In the genomic region with DNA sequence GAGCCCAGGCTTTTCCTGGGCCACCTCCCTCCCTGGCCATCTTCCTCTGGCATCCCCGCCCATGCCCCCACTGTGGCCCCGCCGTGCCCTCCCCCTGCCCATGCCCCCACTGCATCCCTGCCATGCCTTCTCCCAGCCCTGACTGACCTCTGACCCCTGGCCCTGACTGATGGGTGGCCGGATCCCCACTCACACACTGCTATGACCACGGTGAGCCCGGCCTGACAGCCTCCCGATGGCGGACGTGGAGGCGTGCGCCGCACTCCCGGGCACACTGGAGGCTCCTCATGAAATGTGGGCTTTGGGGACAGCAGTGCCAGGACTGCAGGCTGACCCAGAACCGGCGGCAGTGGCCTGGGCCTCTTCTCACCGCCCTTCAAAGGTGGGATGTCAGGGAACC, we compare ENCODE assay signal across 21 cellular contexts. TPM values are rescaled to one million over a fixed set of nuclear protein-coding genes. Genes with fewer than 3 reads are reported as not detected.
"Had no signal": no experiment of that assay in that cellular context is flagged by ENCODE, and none has a peak within 500 bp of the region (broad histone marks: within the 10 kb centered on the region; RNA-seq: fewer than 3 reads in every experiment).

No MANE protein-coding gene starts in this region.

- H3K9me3 ChIP-seq: SJCRH30, SK-N-SH had no signal

- H3K27ac ChIP-seq: PC-9, SJCRH30 had no signal

- DNase-seq: activated gamma-delta T cell, cerebellar nuclear complex, NCI-H1048, NCI-H446 treated with DMSO at 0.1 percent for 48 hours, NCI-H524 treated with DMSO at 0.1 percent for 48 hours, NCI-H774 had no signal

- H3K27ac Mint-ChIP-seq: activated CD4-positive, alpha-beta memory T cell treated with anti-CD3 and anti-CD28 coated beads, Interleukin-2, amount 10 ng/mL, durations not matched to agents 7 days and 5 days; activated CD4-positive, alpha-beta T cell treated with anti-CD3 and anti-CD28 coated beads for 36 hours; activated naive CD4-positive, alpha-beta T cell treated with anti-CD3 and anti-CD28 coated beads for 36 hours; activated naive CD8-positive, alpha-beta T cell; activated T-helper 17 cell treated with anti-CD3 and anti-CD28 coated beads, Interleukin-2, amount 50 U/mL, for 72 hours had no signal

- H3K9me3 Mint-ChIP-seq: activated CD4-positive, alpha-beta memory T cell treated with anti-CD3 and anti-CD28 coated beads, Interleukin-2, amount 10 ng/mL, durations not matched to agents 7 days and 5 days; activated naive CD4-positive, alpha-beta T cell treated with anti-CD3 and anti-CD28 coated beads for 36 hours; activated T-helper 17 cell treated with anti-CD3 and anti-CD28 coated beads, Interleukin-2, amount 50 U/mL, for 72 hours had no signal

- H3K4me1 Mint-ChIP-seq: activated CD4-positive, alpha-beta memory T cell treated with anti-CD3 and anti-CD28 coated beads, Interleukin-2, amount 10 ng/mL, durations not matched to agents 7 days and 5 days; activated CD4-positive, alpha-beta T cell treated with anti-CD3 and anti-CD28 coated beads for 36 hours; activated T-helper 17 cell treated with anti-CD3 and anti-CD28 coated beads, Interleukin-2, amount 50 U/mL, for 72 hours had no signal

- H3K9ac ChIP-seq: SK-N-SH had no signal

- H2AFZ ChIP-seq: PC-9 had no signal

- H3K36me3 ChIP-seq: SJCRH30, WERI-Rb-1 had no signal

- H3K27me3 Mint-ChIP-seq: activated CD4-positive, alpha-beta memory T cell treated with anti-CD3 and anti-CD28 coated beads, Interleukin-2, amount 10 ng/mL, durations not matched to agents 7 days and 5 days; activated T-helper 17 cell treated with anti-CD3 and anti-CD28 coated beads, Interleukin-2, amount 50 U/mL, for 72 hours had no signal

- H3K36me3 Mint-ChIP-seq: activated naive CD8-positive, alpha-beta T cell had no signal

- H3K4me3 ChIP-seq: PC-9, SJCRH30 had no signal

- H3K4me2 ChIP-seq: PC-9, SK-N-SH had no signal

- H3K4me3 Mint-ChIP-seq: activated CD4-positive, alpha-beta memory T cell treated with anti-CD3 and anti-CD28 coated beads, Interleukin-2, amount 10 ng/mL, durations not matched to agents 7 days and 5 days; activated CD4-positive, alpha-beta T cell treated with anti-CD3 and anti-CD28 coated beads for 36 hours; activated naive CD4-positive, alpha-beta T cell treated with anti-CD3 and anti-CD28 coated beads for 36 hours; activated naive CD8-positive, alpha-beta T cell; activated T-helper 17 cell treated with anti-CD3 and anti-CD28 coated beads, Interleukin-2, amount 50 U/mL, for 72 hours had no signal

RNA-seq across cellular contexts. Expression of a gene that starts 10.6 kb away (rescaled TPM):
- total RNA-seq: activated CD4-positive, alpha-beta memory T cell treated with anti-CD3 and anti-CD28 coated beads, Interleukin-2, amount 10 ng/mL, durations not matched to agents 7 days and 5 days; activated CD4-positive, alpha-beta T cell treated with anti-CD3 and anti-CD28 coated beads for 36 hours; activated CD8-positive, alpha-beta memory T cell treated with anti-CD3 and anti-CD28 coated beads for 36 hours; activated naive CD4-positive, alpha-beta T cell treated with anti-CD3 and anti-CD28 coated beads for 36 hours; activated T-helper 17 cell treated with anti-CD3 and anti-CD28 coated beads, Interleukin-2, amount 50 U/mL, for 72 hours; cardiac septum; LHCN-M2; M059J; PC-9; RPMI7951; SJCRH30; T-helper 2 cell treated with Interferon-gamma antibody and Interleukin-4, amounts not matched to agents 100 ng/mL and 5 ng/mL, for 36 hours had no signal
- polyA plus RNA-seq: SK-N-SH had no signal

RNA-seq across cellular contexts. Expression of a gene that starts 34.1 kb away (rescaled TPM):
- total RNA-seq: activated CD4-positive, alpha-beta memory T cell treated with anti-CD3 and anti-CD28 coated beads, Interleukin-2, amount 10 ng/mL, durations not matched to agents 7 days and 5 days; activated CD4-positive, alpha-beta T cell treated with anti-CD3 and anti-CD28 coated beads for 36 hours; activated CD8-positive, alpha-beta memory T cell treated with anti-CD3 and anti-CD28 coated beads for 36 hours; activated naive CD4-positive, alpha-beta T cell treated with anti-CD3 and anti-CD28 coated beads for 36 hours; activated T-helper 17 cell treated with anti-CD3 and anti-CD28 coated beads, Interleukin-2, amount 50 U/mL, for 72 hours; M059J; PC-9; RPMI7951; T-helper 2 cell treated with Interferon-gamma antibody and Interleukin-4, amounts not matched to agents 100 ng/mL and 5 ng/mL, for 36 hours had no signal
- polyA plus RNA-seq: SK-N-SH had no signal

RNA-seq across cellular contexts. Expression of a gene that starts 46.2 kb away (rescaled TPM):
- total RNA-seq: LHCN-M2, PC-9, RPMI7951 had no signal
- polyA plus RNA-seq: SK-N-SH had no signal
